ENCODE assay signal across 7 cellular contexts in genomic region chrX:71095033-71095432, GRCh38. TPM values are rescaled to one million over a fixed set of nuclear protein-coding genes. Genes with fewer than 3 reads are reported as not detected.
DNase-seq lines count a peak whose midpoint lies in the region; TF ChIP-seq lines count a peak whose summit lies in the region.

No MANE protein-coding gene starts in this region.

- H3K79me2 ChIP-seq in GM23248 (ENCODE audit: insufficient read depth), result no peaks in the 10 kb centered on the region

- peak overlapping the region; percentile 79 for H2AFZ ChIP-seq in GM23248

- no peaks in the 10 kb centered on the region for H4K20me1 ChIP-seq in GM23248 (ENCODE audit: insufficient read depth)

- no peaks in the 10 kb centered on the region for H3K9me2 ChIP-seq in GM23248 (ENCODE audit: insufficient read depth)

- peak overlapping the region; percentile 74 for H3K9ac ChIP-seq in GM23248
- peak overlapping the region; percentile 75 for H3K9ac ChIP-seq in skeletal muscle satellite cell (ENCODE audit: low read depth, low read length)

- H3K4me3 ChIP-seq in GM23248, result peak overlapping the region; percentile 82
- H3K4me3 ChIP-seq in SJCRH30, result peak overlapping the region; percentile 62
- H3K4me3 ChIP-seq in fibroblast of pulmonary artery (replicated peaks; ENCODE audit: low read depth, low read length), result peak overlapping the region; percentile 69
- H3K4me3 ChIP-seq in skeletal muscle satellite cell (ENCODE audit: low read length), result peak overlapping the region; percentile 84

- H3K27me3 ChIP-seq in GM23248 (replicated peaks; ENCODE audit: insufficient read depth) (no peaks in the 10 kb centered on the region), SJCRH30 (no peaks in the 10 kb centered on the region), skeletal muscle satellite cell (ENCODE audit: control insufficient read depth, insufficient read depth, low read length) (no peaks in the 10 kb centered on the region)

- TF ChIP-seq CTCF in fibroblast of pulmonary artery (IDR thresholded peaks at IDR 0.05; ENCODE audit: low read length, missing control alignments), result no peak

- in situ Hi-C loops in GM23248 (cut with MboI), result no loop called here

- H3K4me2 ChIP-seq in GM23248 (ENCODE audit: unreplicated experiment) (peak overlapping the region; percentile 62), skeletal muscle satellite cell (ENCODE audit: low read length) (peak overlapping the region; percentile 78)

- H3K4me1 ChIP-seq in GM23248 (ENCODE audit: insufficient read depth), result no peaks in the 10 kb centered on the region
- peaks cover 12% of the 10 kb centered on the region for H3K4me1 ChIP-seq in SJCRH30
- no peaks in the 10 kb centered on the region for H3K4me1 ChIP-seq in skeletal muscle satellite cell (ENCODE audit: control insufficient read depth, insufficient read depth, low read length)

- no peaks in the 10 kb centered on the region for H3F3A ChIP-seq in GM23248 (ENCODE audit: insufficient read depth)

- H3K27ac ChIP-seq in GM23248, result no peak overlapping the region
- no peak overlapping the region for H3K27ac ChIP-seq in SJCRH30

- WGBS in GM23248 (ENCODE audit: low coverage in 1 of 2, low lambda C conversion rate in 2 of 2, missing lambda C conversion rate in 2 of 2), 2 experiments, result 24 to 35% methylated on average over 4 to 6 of the region's 6 CpGs

- H3K36me3 ChIP-seq in GM23248 (ENCODE audit: low read depth) (no peaks in the 10 kb centered on the region), SJCRH30 (no peaks in the 10 kb centered on the region), skeletal muscle satellite cell (ENCODE audit: insufficient read depth, low read length) (no peaks in the 10 kb centered on the region)

- DNase-seq in GM23248 (no peak), SJCRH30 (no peak), fibroblast of pulmonary artery (ENCODE audit: low read depth) (no peak), occipital lobe (lab: John Stamatoyannopoulos, UW) (no peak), NCI-H128 (lab: John Stamatoyannopoulos, UW; ENCODE audit: unreplicated experiment) (no peak), COLO668 (lab: John Stamatoyannopoulos, UW; ENCODE audit: unreplicated experiment) (no peak)

- H3K9me3 ChIP-seq in GM23248 (ENCODE audit: low read depth) (no peaks in the 10 kb centered on the region), SJCRH30 (replicated peaks) (no peaks in the 10 kb centered on the region), skeletal muscle satellite cell (replicated peaks; ENCODE audit: low read length) (no peaks in the 10 kb centered on the region)

RNA-seq across cellular contexts. Expression of gene FOXO4, which starts 0.6 kb away (rescaled TPM):
- total RNA-seq in GM23248 (2014; rRNA removed; shearing (Covaris generic)), result 5.2 and 5.3 TPM in 2 replicates
- polyA plus RNA-seq in GM23248 (2016; fragmentation: Nextera tagmentation; extraction: Ambion mirVana), result 1.1 TPM in 2 replicates
- 10.9 and 11.0 TPM in 2 replicates for total RNA-seq in SJCRH30 (2014; rRNA removed; shearing (Covaris generic))
- 1.8 and 2.2 TPM in 2 replicates for total RNA-seq in skeletal muscle satellite cell (2012; rRNA removed)
- 5.8 TPM for total RNA-seq in occipital lobe

RNA-seq across cellular contexts. Expression of gene CXorf65, which starts 11.5 kb away (rescaled TPM):
- total RNA-seq in GM23248 (2014; rRNA removed; shearing (Covaris generic)), result not detected in 2 replicates
- not detected in 2 replicates for polyA plus RNA-seq in GM23248 (2016; fragmentation: Nextera tagmentation; extraction: Ambion mirVana)
- total RNA-seq in SJCRH30 (2014; rRNA removed; shearing (Covaris generic)), result 0.25 and 0.28 TPM in 2 replicates
- total RNA-seq in skeletal muscle satellite cell (2012; rRNA removed), result not detected in 2 replicates
- not detected for total RNA-seq in occipital lobe

RNA-seq across cellular contexts. Expression of gene IL2RG, which starts 16.3 kb away (rescaled TPM):
- total RNA-seq in GM23248 (2014; rRNA removed; shearing (Covaris generic)), result not detected in 2 replicates
- polyA plus RNA-seq in GM23248 (2016; fragmentation: Nextera tagmentation; extraction: Ambion mirVana), result 0.23 and 0.53 TPM in 2 replicates
- 0.10 TPM in 1 of 2 replicates, not detected in the other for total RNA-seq in SJCRH30 (2014; rRNA removed; shearing (Covaris generic))
- total RNA-seq in skeletal muscle satellite cell (2012; rRNA removed), result not detected in 2 replicates
- not detected for total RNA-seq in occipital lobe

RNA-seq across cellular contexts. Expression of gene MED12, which starts 23.4 kb away (rescaled TPM):
- total RNA-seq in GM23248 (2014; rRNA removed; shearing (Covaris generic)), result 14.9 and 32.6 TPM in 2 replicates
- polyA plus RNA-seq in GM23248 (2016; fragmentation: Nextera tagmentation; extraction: Ambion mirVana), result 9.5 and 10.0 TPM in 2 replicates
- 39.8 and 44.3 TPM in 2 replicates for total RNA-seq in SJCRH30 (2014; rRNA removed; shearing (Covaris generic))
- 9.0 and 11.4 TPM in 2 replicates for total RNA-seq in skeletal muscle satellite cell (2012; rRNA removed)
- 24.6 TPM for total RNA-seq in occipital lobe

RNA-seq across cellular contexts. Expression of gene SNX12, which starts 26.9 kb away (rescaled TPM):
- 47.0 and 76.1 TPM in 2 replicates for total RNA-seq in GM23248 (2014; rRNA removed; shearing (Covaris generic))
- polyA plus RNA-seq in GM23248 (2016; fragmentation: Nextera tagmentation; extraction: Ambion mirVana), result 7.6 and 10.4 TPM in 2 replicates
- 103 and 105 TPM in 2 replicates for total RNA-seq in SJCRH30 (2014; rRNA removed; shearing (Covaris generic))
- total RNA-seq in skeletal muscle satellite cell (2012; rRNA removed), result 48.9 and 55.0 TPM in 2 replicates
- total RNA-seq in occipital lobe, result 72.4 TPM
